26 cellular contexts compared by ENCODE assay signal in genomic region chr15:26460165-26460564, GRCh38.
"Had no signal": no experiment of that assay in that cellular context is flagged by ENCODE, and none has a peak within 500 bp of the region (broad histone marks: within the 10 kb centered on the region; RNA-seq: fewer than 3 reads in every experiment).

No MANE protein-coding gene starts in this region.

- ATAC-seq: naive thymus-derived CD8-positive, alpha-beta T cell; natural killer cell treated with Interleukin-12 subunit alpha and Interleukin-12 subunit beta and Interleukin-15 and Interleukin-18, amount 100 ng/mL, for 72 hours; pancreas; right lobe of liver; stimulated activated effector memory CD8-positive, alpha-beta T cell treated with anti-CD3 and anti-CD28 coated beads, Interleukin-12 subunit alpha, Interleukin-12 subunit beta, amount 100 ng/mL, for 72 hours; stimulated activated naive B cell treated with anti-CD40 and anti-IgM and Interleukin-4, amounts not matched to agents 10 μg/mL and 1 μg/mL and 100 μg/mL, for 72 hours had no signal

- H3K27me3 ChIP-seq: neutrophil, pancreas, right atrium auricular region, right lobe of liver, sigmoid colon, stomach, thyroid gland, tibial nerve, upper lobe of left lung, vagina had no signal

- DNase-seq: naive thymus-derived CD8-positive, alpha-beta T cell; nephron progenitor cell; nucleus accumbens; pancreas; retina; right lobe of liver; sigmoid colon; small intestine; stimulated activated CD4-positive, alpha-beta T cell treated with anti-CD3 and anti-CD28 coated beads, Interleukin-15, amount 100 ng/mL, for 24 hours; stimulated activated CD4-positive, alpha-beta T cell treated with anti-CD3 and anti-CD28 coated beads, Interleukin-2, amount 100 ng/mL, for 24 hours; stimulated activated CD4-positive, alpha-beta T cell treated with anti-CD3 and anti-CD28 coated beads, Interleukin-2, amount 100 ng/mL, for 48 hours; stimulated activated CD4-positive, alpha-beta T cell treated with anti-CD3 and anti-CD28 coated beads, Interleukin-4, amount 100 ng/mL, for 24 hours; stimulated activated naive B cell treated with anti-CD40 and anti-IgM and Interleukin-4, amounts not matched to agents 10 μg/mL and 1 μg/mL and 100 μg/mL, for 72 hours; stimulated activated naive CD4-positive, alpha-beta T cell treated with Interleukin-2 at 50 U/mL for 16 hours; stomach; thyroid gland; trophoblast cell; upper lobe of left lung had no signal

- H3K27ac ChIP-seq: neutrophil, pancreas, prostate gland, right atrium auricular region, right lobe of liver, sigmoid colon, stomach, thoracic aorta, thyroid gland, tibial nerve, upper lobe of left lung, vagina had no signal

- H3K4me1 ChIP-seq: pancreas, prostate gland, right lobe of liver, sigmoid colon, stomach, thyroid gland, tibial nerve, upper lobe of left lung, vagina had no signal

- H3K9me3 ChIP-seq: neutrophil, pancreas, prostate gland, right atrium auricular region, right lobe of liver, thoracic aorta, thyroid gland, vagina had no signal

- H3K4me3 ChIP-seq: pancreas, prostate gland, right atrium auricular region, right lobe of liver, sigmoid colon, stomach, thoracic aorta, thyroid gland, tibial nerve, upper lobe of left lung, vagina had no signal
